Comparison of ENCODE assay signal across 35 cellular contexts in the genomic region with DNA sequence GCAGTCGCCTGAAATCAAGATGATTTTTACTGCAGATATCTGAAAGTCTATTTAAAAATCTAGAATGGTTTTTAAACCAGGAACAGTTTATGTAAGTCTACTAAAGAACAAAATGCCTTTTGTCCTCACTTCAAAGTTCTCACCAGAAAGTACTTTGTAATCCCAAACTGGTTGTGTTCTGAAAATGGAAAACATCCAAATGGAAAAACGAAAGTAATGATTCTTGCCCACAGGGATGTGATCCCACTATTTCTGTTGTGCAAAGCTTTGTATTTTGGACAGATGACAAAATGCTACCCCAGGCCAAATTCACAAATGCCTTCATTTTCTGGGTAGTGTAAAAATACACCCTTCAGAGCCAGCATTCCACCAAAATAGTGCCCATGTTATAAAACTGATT.
DNase-seq lines count a peak whose midpoint lies in the region; ATAC-seq, FAIRE-seq and TF ChIP-seq lines count a peak whose summit lies in the region.
"Had no signal": no experiment of that assay in that cellular context is flagged by ENCODE, and none has a peak within 500 bp of the region (broad histone marks: within the 10 kb centered on the region; RNA-seq: fewer than 3 reads in every experiment).

No MANE protein-coding gene starts in this region.

- no TSS peak for BruUV-seq in HepG2 (replicated peaks; lab: Mats Ljungman, UMichigan)

- 32% methylated on average over 2 of the region's 2 CpGs for WGBS in liver
- 39% methylated on average over 2 of the region's 2 CpGs for WGBS in HepG2 (ENCODE audit: low lambda C conversion rate)
- 13 to 20% methylated on average over 1 of the region's 2 CpGs for WGBS in gastroesophageal sphincter (ENCODE audit: low coverage in 1 of 2), 2 donors

- H3K9me3 Mint-ChIP-seq in osteocyte (ENCODE audit: unreplicated experiment) = peaks cover 12% of the 10 kb centered on the region
- no peaks in the 10 kb centered on the region for H3K9me3 Mint-ChIP-seq in activated naive CD8-positive, alpha-beta T cell treated with anti-CD3 and anti-CD28 coated beads, Interleukin-2, amount 50 U/mL, for 24 hours
- H3K9me3 Mint-ChIP-seq: activated B cell treated with CpG ODN at 0.5 μM for 24 hours; activated naive CD4-positive, alpha-beta T cell treated with anti-CD3 and anti-CD28 coated beads, Interleukin-2, amount 10 ng/mL, durations not matched to agents 7 days and 5 days; activated T-helper 1 cell treated with anti-CD3 and anti-CD28 coated beads, Interleukin-12 subunit alpha, Interleukin-12 subunit beta, Interleukin-2, Interleukin-4 antibody, amounts not matched to agents 30 ng/mL and 10 ng/mL and 1 ng/mL, durations not matched to agents 14 hours and 24 hours and 36 hours; dendritic cell treated with granulocyte-macrophage colony-stimulating factor and Interleukin-4, amounts not matched to agents 40 ng/mL and 50 ng/mL, for 4 days; stimulated activated naive CD8-positive, alpha-beta T cell treated with anti-CD3 and anti-CD28 coated beads, Interleukin-15, amount 100 ng/mL, for 72 hours had no signal

- intact Hi-C loops in HepG2 (cut with micrococcal nuclease; ENCODE audit: unreplicated experiment) = no loop called here

- H2AFZ ChIP-seq in HepG2 (ENCODE audit: low read length) = no peak overlapping the region
- H2AFZ ChIP-seq: PC-9 had no signal

- no peak for FAIRE-seq in HepG2 (lab: Jason Lieb, UNC)
- FAIRE-seq: A549 had no signal

- H3K4me1 ChIP-seq in liver (ENCODE audit: control insufficient read depth in 4 of 4, insufficient read depth in 4 of 4, low read length in 3 of 4) (peaks cover 2 to 25% (median 18%) of the 10 kb centered on the region in 4 donors), HepG2 (ENCODE audit: insufficient read depth, low read length) (no peaks in the 10 kb centered on the region), gastroesophageal sphincter (peaks cover 0 to 15% (median 0%) of the 10 kb centered on the region in 3 donors)
- H3K4me1 ChIP-seq: A549, BLaER1, esophagus squamous epithelium, lower lobe of right lung had no signal

- H3K27ac Mint-ChIP-seq in osteocyte (ENCODE audit: unreplicated experiment) = peak overlapping the region; percentile 83
- H3K27ac Mint-ChIP-seq in activated naive CD8-positive, alpha-beta T cell treated with anti-CD3 and anti-CD28 coated beads, Interleukin-2, amount 50 U/mL, for 24 hours = no peak overlapping the region
- H3K27ac Mint-ChIP-seq: activated B cell treated with CpG ODN at 0.5 μM for 24 hours; activated naive CD4-positive, alpha-beta T cell treated with anti-CD3 and anti-CD28 coated beads, Interleukin-2, amount 10 ng/mL, durations not matched to agents 7 days and 5 days; activated T-helper 1 cell treated with anti-CD3 and anti-CD28 coated beads, Interleukin-12 subunit alpha, Interleukin-12 subunit beta, Interleukin-2, Interleukin-4 antibody, amounts not matched to agents 30 ng/mL and 10 ng/mL and 1 ng/mL, durations not matched to agents 14 hours and 24 hours and 36 hours; dendritic cell treated with granulocyte-macrophage colony-stimulating factor and Interleukin-4, amounts not matched to agents 40 ng/mL and 50 ng/mL, for 4 days; endodermal cell; nephron progenitor cell; stimulated activated naive CD8-positive, alpha-beta T cell treated with anti-CD3 and anti-CD28 coated beads, Interleukin-15, amount 100 ng/mL, for 72 hours; T-cell had no signal

- H3K4me2 ChIP-seq in HepG2 (ENCODE audit: low read depth, low read length) = no peak overlapping the region
- H3K4me2 ChIP-seq: A549, BLaER1, PC-9 had no signal

- peaks cover 2% of the 10 kb centered on the region for H3K36me3 Mint-ChIP-seq in osteocyte (ENCODE audit: unreplicated experiment)
- H3K36me3 Mint-ChIP-seq in activated naive CD8-positive, alpha-beta T cell treated with anti-CD3 and anti-CD28 coated beads, Interleukin-2, amount 50 U/mL, for 24 hours (ENCODE audit: low read depth) = no peaks in the 10 kb centered on the region
- H3K36me3 Mint-ChIP-seq: activated naive CD4-positive, alpha-beta T cell treated with anti-CD3 and anti-CD28 coated beads, Interleukin-2, amount 10 ng/mL, durations not matched to agents 7 days and 5 days; T-cell had no signal

- POLR2A ChIA-PET in HepG2 (lab: Yijun Ruan, JAX) (no interaction called here), HEK293T (lab: Yijun Ruan, JAX) (interaction anchor here (0.6 kb wide), 1 partner anchor 379 kb away, joined by 3 read pairs; no protein-coding TSS in a partner anchor)

- no peak for TF ChIP-seq EP300 in HepG2 (IDR thresholded peaks at IDR 0.05; ENCODE audit: low read depth in 2 of 2, low read length in 2 of 2)
- no peak for TF ChIP-seq EP300 in HepG2 (CRISPR knock-in tag; IDR thresholded peaks at IDR 0.05; ENCODE audit: borderline replicate concordance)
- TF ChIP-seq EP300 in gastroesophageal sphincter (IDR thresholded peaks at IDR 0.05) = no peak

- no peak overlapping the region for H3K4me3 Mint-ChIP-seq in osteocyte (ENCODE audit: unreplicated experiment)
- no peak overlapping the region for H3K4me3 Mint-ChIP-seq in activated naive CD8-positive, alpha-beta T cell treated with anti-CD3 and anti-CD28 coated beads, Interleukin-2, amount 50 U/mL, for 24 hours
- H3K4me3 Mint-ChIP-seq: activated B cell treated with CpG ODN at 0.5 μM for 24 hours; activated naive CD4-positive, alpha-beta T cell treated with anti-CD3 and anti-CD28 coated beads, Interleukin-2, amount 10 ng/mL, durations not matched to agents 7 days and 5 days; activated T-helper 1 cell treated with anti-CD3 and anti-CD28 coated beads, Interleukin-12 subunit alpha, Interleukin-12 subunit beta, Interleukin-2, Interleukin-4 antibody, amounts not matched to agents 30 ng/mL and 10 ng/mL and 1 ng/mL, durations not matched to agents 14 hours and 24 hours and 36 hours; dendritic cell treated with granulocyte-macrophage colony-stimulating factor and Interleukin-4, amounts not matched to agents 40 ng/mL and 50 ng/mL, for 4 days; endodermal cell; nephron progenitor cell; stimulated activated naive CD8-positive, alpha-beta T cell treated with anti-CD3 and anti-CD28 coated beads, Interleukin-15, amount 100 ng/mL, for 72 hours; T-cell had no signal

- TF ChIP-seq RAD21 in liver (IDR thresholded peaks at IDR 0.05) = peak in 1 of 2 donors; percentile 25
- TF ChIP-seq RAD21 in HepG2 (CRISPR knock-in tag; IDR thresholded peaks at IDR 0.05) = no peak

- H3K9me3 ChIP-seq in liver (ENCODE audit: control insufficient read depth in 4 of 4, low read length in 3 of 4) (no peaks in the 10 kb centered on the region), HepG2 (ENCODE audit: low read length) (no peaks in the 10 kb centered on the region), gastroesophageal sphincter (no peaks in the 10 kb centered on the region)
- H3K9me3 ChIP-seq: A549, BLaER1, esophagus squamous epithelium, lower lobe of right lung, mucosa of descending colon, tibial nerve had no signal

- CTCF ChIA-PET in HepG2 (lab: Yijun Ruan, JAX; ENCODE audit: low intra/inter-chr PET ratio, low total read pairs) (no interaction called here), HEK293T (lab: Yijun Ruan, JAX) (no interaction called here)

- H3K79me2 ChIP-seq in HepG2 (ENCODE audit: insufficient read depth, low read length) = no peaks in the 10 kb centered on the region

- no peaks in the 10 kb centered on the region for H3K27me3 Mint-ChIP-seq in osteocyte (ENCODE audit: unreplicated experiment)
- no peaks in the 10 kb centered on the region for H3K27me3 Mint-ChIP-seq in activated naive CD8-positive, alpha-beta T cell treated with anti-CD3 and anti-CD28 coated beads, Interleukin-2, amount 50 U/mL, for 24 hours
- H3K27me3 Mint-ChIP-seq: activated B cell treated with CpG ODN at 0.5 μM for 24 hours; activated naive CD4-positive, alpha-beta T cell treated with anti-CD3 and anti-CD28 coated beads, Interleukin-2, amount 10 ng/mL, durations not matched to agents 7 days and 5 days; dendritic cell treated with granulocyte-macrophage colony-stimulating factor and Interleukin-4, amounts not matched to agents 40 ng/mL and 50 ng/mL, for 4 days; stimulated activated naive CD8-positive, alpha-beta T cell treated with anti-CD3 and anti-CD28 coated beads, Interleukin-15, amount 100 ng/mL, for 72 hours had no signal

- H3K36me3 ChIP-seq in liver (ENCODE audit: control insufficient read depth in 4 of 4, insufficient read depth in 3 of 4, low read depth in 1 of 4, low read length in 3 of 4) (no peaks in the 10 kb centered on the region), HepG2 (replicated peaks in 1 of 2; ENCODE audit: control insufficient read depth in 1 of 2, insufficient read depth in 2 of 2, low read length in 2 of 2) (no peaks in the 10 kb centered on the region), gastroesophageal sphincter (no peaks in the 10 kb centered on the region)
- H3K36me3 ChIP-seq: BLaER1, cardiac muscle cell, esophagus squamous epithelium, lower lobe of right lung, tibial nerve had no signal

- H3K27me3 ChIP-seq in liver (ENCODE audit: control insufficient read depth in 4 of 4, insufficient read depth in 4 of 4, low read length in 3 of 4) (no peaks in the 10 kb centered on the region), HepG2 (ENCODE audit: control insufficient read depth in 1 of 2, insufficient read depth in 2 of 2, low read length in 2 of 2) (no peaks in the 10 kb centered on the region), gastroesophageal sphincter (no peaks in the 10 kb centered on the region)
- H3K27me3 ChIP-seq: cardiac muscle cell, esophagus squamous epithelium, tibial nerve had no signal

- H3K27ac ChIP-seq in liver (ENCODE audit: low read depth in 1 of 2, low read length in 2 of 2) (peak overlapping the region; percentile 63 to 82), HepG2 (ENCODE audit: extremely low read length, insufficient read depth, low read length) (no peak overlapping the region), gastroesophageal sphincter (peak overlapping the region in 3 of 4 donors; percentile 43 to 48 (median 43))
- H3K27ac ChIP-seq: A549, BLaER1, cardiac muscle cell, lower lobe of right lung, PC-9 had no signal

- peaks cover 52% of the 10 kb centered on the region for H3K4me1 Mint-ChIP-seq in osteocyte (ENCODE audit: unreplicated experiment)
- H3K4me1 Mint-ChIP-seq in activated naive CD8-positive, alpha-beta T cell treated with anti-CD3 and anti-CD28 coated beads, Interleukin-2, amount 50 U/mL, for 24 hours = no peaks in the 10 kb centered on the region
- H3K4me1 Mint-ChIP-seq: activated B cell treated with CpG ODN at 0.5 μM for 24 hours; activated naive CD4-positive, alpha-beta T cell treated with anti-CD3 and anti-CD28 coated beads, Interleukin-2, amount 10 ng/mL, durations not matched to agents 7 days and 5 days; nephron progenitor cell; stimulated activated naive CD8-positive, alpha-beta T cell treated with anti-CD3 and anti-CD28 coated beads, Interleukin-15, amount 100 ng/mL, for 72 hours; T-cell had no signal

- in situ Hi-C loops in HepG2 (cut with HindIII; ENCODE audit: extremely low pct_ligation_motif_present, low pct_unique_long_range_greater_than_20kb) = no loop called here

- no peak overlapping the region for H3K9ac ChIP-seq in liver (ENCODE audit: low read depth in 1 of 2, low read length in 2 of 2)
- H3K9ac ChIP-seq in HepG2 (ENCODE audit: insufficient read depth, low read depth, low read length) = no peak overlapping the region
- H3K9ac ChIP-seq: BLaER1 had no signal

- H4K20me1 ChIP-seq in HepG2 (ENCODE audit: insufficient read depth, low read length) = no peaks in the 10 kb centered on the region
- H4K20me1 ChIP-seq: BLaER1 had no signal

- ATAC-seq in HepG2 (no peak), gastroesophageal sphincter (no peak)
- ATAC-seq in activated naive CD8-positive, alpha-beta T cell treated with anti-CD3 and anti-CD28 coated beads, Interleukin-2, amount 50 U/mL, for 24 hours = no peak
- ATAC-seq: A549; lower lobe of right lung; mucosa of descending colon; stimulated activated naive CD8-positive, alpha-beta T cell treated with anti-CD3 and anti-CD28 coated beads, Interleukin-15, amount 100 ng/mL, for 72 hours; T-cell had no signal

- TF ChIP-seq POLR2A in HepG2 (IDR thresholded peaks at IDR 0.05; ENCODE audit: insufficient read depth in 1 of 2, low read depth in 2 of 2, low read length in 2 of 2) = no peak
- no peak for TF ChIP-seq POLR2A in gastroesophageal sphincter (IDR thresholded peaks at IDR 0.05)

- no peak overlapping the region for H3K4me3 ChIP-seq in liver (ENCODE audit: low read depth in 1 of 3, low read length in 3 of 3)
- H3K4me3 ChIP-seq in HepG2 (replicated peaks in 1 of 3; ENCODE audit: insufficient read depth in 1 of 3, low read depth in 2 of 3, low read length in 3 of 3) = no peak overlapping the region
- H3K4me3 ChIP-seq in gastroesophageal sphincter = no peak overlapping the region
- H3K4me3 ChIP-seq: A549, BLaER1, cardiac muscle cell, esophagus squamous epithelium, lower lobe of right lung, mucosa of descending colon, PC-9, skin epidermis, tibial nerve had no signal

- DNase-seq in HepG2 (ENCODE audit: low spot score) = no peak
- DNase-seq in osteocyte (ENCODE audit: extremely low spot score, unreplicated experiment) = no peak
- DNase-seq in HEK293T (ENCODE audit: extremely low spot score) = no peak
- DNase-seq in hepatic stellate cell (ENCODE audit: low spot score) = no peak
- DNase-seq in activated naive CD8-positive, alpha-beta T cell treated with anti-CD3 and anti-CD28 coated beads, Interleukin-2, amount 50 U/mL, for 24 hours = no peak
- no peak for DNase-seq in NCI-H446 (lab: John Stamatoyannopoulos, UW)
- DNase-seq: activated B cell treated with CpG ODN at 0.5 μM for 24 hours; activated CD4-positive, alpha-beta T cell treated with anti-CD3 and anti-CD28 coated beads, Interleukin-2, amount 50 U/mL, for 48 hours; activated CD8-positive, alpha-beta memory T cell treated with anti-CD3 and anti-CD28 coated beads, Interleukin-2, amount 50 U/mL, for 4 hours; activated naive CD4-positive, alpha-beta T cell treated with anti-CD3 and anti-CD28 coated beads, Interleukin-2, amount 10 ng/mL, durations not matched to agents 7 days and 5 days; endodermal cell; esophagus squamous epithelium; GF-D8; islet precursor cell; lower lobe of right lung; mucosa of descending colon; NCI-H1092 treated with DMSO at 0.1 percent for 48 hours; NCI-H187; NCI-H2171; NCI-H524 treated with DMSO at 0.1 percent for 48 hours; nephron progenitor cell; PC-9; posterior cingulate gyrus; SHP77 treated with DMSO at 0.1 percent for 48 hours; stimulated activated naive CD8-positive, alpha-beta T cell treated with anti-CD3 and anti-CD28 coated beads, Interleukin-15, amount 100 ng/mL, for 72 hours; T-cell had no signal

- TF ChIP-seq CTCF in liver (IDR thresholded peaks at IDR 0.05; ENCODE audit: low read depth, low read length, missing input control) (no peak), HepG2 (CRISPR knock-in tag; IDR thresholded peaks at IDR 0.05) (no peak), gastroesophageal sphincter (IDR thresholded peaks at IDR 0.05) (no peak), osteocyte (IDR thresholded peaks at IDR 0.05) (no peak)
